Comparison of ENCODE assay signal across 8 cellular contexts in genomic region chr10:78302989-78303854, GRCh38.
DNase-seq lines count a peak whose midpoint lies in the region; TF ChIP-seq lines count a peak whose summit lies in the region.

No MANE protein-coding gene starts in this region.

- in situ Hi-C loops in G401 (cut with HindIII; ENCODE audit: low sequenced_read_pairs): no loop called here

- POLR2A ChIA-PET in RWPE1 (lab: Yijun Ruan, JAX; ENCODE audit: low non-redundant PET): no interaction called here

- H2AFZ ChIP-seq in neuron (ENCODE audit: low read depth, low read length): peak overlapping the region; percentile 61

- H3K4me1 ChIP-seq in neuron (ENCODE audit: insufficient read depth, low read length): peaks cover 10% of the 10 kb centered on the region

- H3K27me3 ChIP-seq in H7 (ENCODE audit: control insufficient read depth, insufficient read depth, low read length) (no peaks in the 10 kb centered on the region; the same call in 1 of the 2 replicates), neuron (ENCODE audit: insufficient read depth, low read length) (peaks cover 3% of the 10 kb centered on the region)

- TF ChIP-seq CTCF in RWPE1 (conservative IDR thresholded peaks at IDR 0.05; ENCODE audit: low read depth) (peak; percentile 79), fibroblast of villous mesenchyme (IDR thresholded peaks at IDR 0.05; ENCODE audit: insufficient read depth, low read depth, low read length) (peak; percentile 64)

- CTCF ChIA-PET in RWPE1 (lab: Yijun Ruan, JAX): interaction anchor here (0.6 to 1.2 kb wide), 5 partner anchors 9 to 256 kb away, joined by 3 to 4 read pairs (median 3); no protein-coding TSS in a partner anchor

- DNase-seq in G401 (ENCODE audit: low spot score): peak; percentile 74
- peak; percentile 99 for DNase-seq in H7
- DNase-seq in LoVo (ENCODE audit: low spot score): peak; percentile 93
- peak; percentile 99 for DNase-seq in RWPE1 (ENCODE audit: low spot score)
- peak; percentile 98 for DNase-seq in activated effector memory CD4-positive, alpha-beta T cell treated with Interleukin-2 at 50 U/mL for 16 hours
- peak; percentile 82 for DNase-seq in fibroblast of villous mesenchyme (ENCODE audit: low read depth)
- peak; percentile 84 for DNase-seq in stromal cell of bone marrow (ENCODE audit: low read depth)

- peak overlapping the region; percentile 73 for H3K27ac ChIP-seq in RWPE1

- H3K36me3 ChIP-seq in H7 (replicated peaks; ENCODE audit: control insufficient read depth, insufficient read depth, low read length) (no peaks in the 10 kb centered on the region), neuron (ENCODE audit: insufficient read depth, low read length) (no peaks in the 10 kb centered on the region)

- H3K4me3 ChIP-seq in H7 (ENCODE audit: insufficient read depth, low read depth, low read length) (peak overlapping the region; percentile 60), fibroblast of villous mesenchyme (ENCODE audit: low read depth, low read length) (peak overlapping the region; percentile 66), neuron (ENCODE audit: low read length) (peak overlapping the region; percentile 45)

- peaks cover 2% of the 10 kb centered on the region for H3K9me3 ChIP-seq in neuron (ENCODE audit: low read length)

Comparison
In these comparisons a context has a peak if more than half of its experiments do, and no peak if none do; other contexts are left out.
1. Peak in every context shown above with its lines: DNase-seq, H3K4me3 ChIP-seq and H3K27ac ChIP-seq.